ENCODE assay signal across 20 cellular contexts in genomic region chr18:1708006-1708405, GRCh38.
"Had no signal": no experiment of that assay in that cellular context is flagged by ENCODE, and none has a peak within 500 bp of the region (broad histone marks: within the 10 kb centered on the region; RNA-seq: fewer than 3 reads in every experiment).

No MANE protein-coding gene starts in this region.

- H3K27me3 Mint-ChIP-seq: activated naive CD4-positive, alpha-beta T cell treated with anti-CD3 and anti-CD28 coated beads, Interleukin-2, amount 50 U/mL, for 24 hours; effector memory CD8-positive, alpha-beta T cell; natural killer cell treated with Interleukin-12 subunit alpha and Interleukin-12 subunit beta and Interleukin-15 and Interleukin-18, amount 100 ng/mL, for 72 hours had no signal

- H3K4me3 ChIP-seq: ascending aorta, cardiac muscle cell, lung had no signal

- H3K36me3 ChIP-seq: ascending aorta, cardiac muscle cell, WERI-Rb-1 had no signal

- H3K9ac ChIP-seq: parathyroid adenoma had no signal

- DNase-seq: activated CD4-positive, alpha-beta T cell treated with anti-CD3 and anti-CD28 coated beads for 1 hour; activated gamma-delta T cell; effector memory CD8-positive, alpha-beta T cell; foreskin melanocyte; glutamatergic neuron; hippocampal formation; islet precursor cell; retina; stimulated activated CD8-positive, alpha-beta memory T cell treated with anti-CD3 and anti-CD28 coated beads, Interleukin-4, amount 100 ng/mL, for 48 hours; stimulated activated naive CD4-positive, alpha-beta T cell; WERI-Rb-1 had no signal

- H3K4me3 Mint-ChIP-seq: activated naive CD4-positive, alpha-beta T cell treated with anti-CD3 and anti-CD28 coated beads, Interleukin-2, amount 50 U/mL, for 24 hours; effector memory CD8-positive, alpha-beta T cell; mesothelial cell of epicardium; natural killer cell treated with Interleukin-12 subunit alpha and Interleukin-12 subunit beta and Interleukin-15 and Interleukin-18, amount 100 ng/mL, for 72 hours had no signal

- ATAC-seq: effector memory CD8-positive, alpha-beta T cell; left lobe of liver; natural killer cell treated with Interleukin-12 subunit alpha and Interleukin-12 subunit beta and Interleukin-15 and Interleukin-18, amount 100 ng/mL, for 72 hours had no signal

- H3K36me3 Mint-ChIP-seq: activated naive CD4-positive, alpha-beta T cell treated with anti-CD3 and anti-CD28 coated beads, Interleukin-2, amount 50 U/mL, for 24 hours; mesothelial cell of epicardium; natural killer cell treated with Interleukin-12 subunit alpha and Interleukin-12 subunit beta and Interleukin-15 and Interleukin-18, amount 100 ng/mL, for 72 hours had no signal

- H3K4me1 ChIP-seq: ascending aorta, parathyroid adenoma had no signal

- H3K27me3 ChIP-seq: ascending aorta, cardiac muscle cell had no signal

- H3K4me1 Mint-ChIP-seq: activated naive CD4-positive, alpha-beta T cell treated with anti-CD3 and anti-CD28 coated beads, Interleukin-2, amount 50 U/mL, for 24 hours; mesothelial cell of epicardium had no signal

- H2AFZ ChIP-seq: parathyroid adenoma had no signal

- H3K27ac ChIP-seq: ascending aorta, cardiac muscle cell, epithelial cell of prostate, parathyroid adenoma, WERI-Rb-1 had no signal

- H3K9me3 Mint-ChIP-seq: activated naive CD4-positive, alpha-beta T cell treated with anti-CD3 and anti-CD28 coated beads, Interleukin-2, amount 50 U/mL, for 24 hours had no signal

- H3K27ac Mint-ChIP-seq: activated naive CD4-positive, alpha-beta T cell treated with anti-CD3 and anti-CD28 coated beads, Interleukin-2, amount 50 U/mL, for 24 hours; effector memory CD8-positive, alpha-beta T cell; mesothelial cell of epicardium; natural killer cell treated with Interleukin-12 subunit alpha and Interleukin-12 subunit beta and Interleukin-15 and Interleukin-18, amount 100 ng/mL, for 72 hours had no signal

- H3K9me3 ChIP-seq: ascending aorta had no signal

- H3K79me2 ChIP-seq: parathyroid adenoma had no signal
